ENCODE assay signal across 9 cellular contexts in the genomic region with DNA sequence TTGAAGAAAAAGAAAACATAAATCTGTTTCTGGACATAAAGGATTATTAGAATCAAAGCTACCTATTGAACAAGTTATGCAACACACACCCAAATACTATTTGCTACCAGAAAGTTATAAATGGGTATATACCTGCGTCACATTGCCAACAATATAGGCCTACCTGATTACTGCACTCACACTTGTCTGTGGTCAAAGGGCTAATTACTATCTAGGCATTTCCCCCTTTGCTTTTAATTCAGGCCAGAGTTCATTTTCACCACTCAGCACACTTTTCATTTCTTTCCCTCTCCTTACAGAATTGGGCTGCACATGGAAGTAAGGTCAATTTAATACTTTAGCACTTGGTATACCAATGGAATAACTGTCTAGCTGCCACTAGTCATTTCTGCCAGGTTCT. TPM values are rescaled to one million over a fixed set of nuclear protein-coding genes. Genes with fewer than 3 reads are reported as not detected.
DNase-seq lines count a peak whose midpoint lies in the region; ATAC-seq and TF ChIP-seq lines count a peak whose summit lies in the region.
"Had no signal": no experiment of that assay in that cellular context is flagged by ENCODE, and none has a peak within 500 bp of the region (broad histone marks: within the 10 kb centered on the region; RNA-seq: fewer than 3 reads in every experiment).

No MANE protein-coding gene starts in this region.

- CTCF ChIA-PET in Panc1 (lab: Charles Lee), result no interaction called here

- no peak for DNase-seq in Panc1 (ENCODE audit: low read depth, low spot score)
- no peak for DNase-seq in epithelial cell of prostate (ENCODE audit: low read depth, low spot score)
- DNase-seq in progenitor cell of endocrine pancreas (ENCODE audit: low spot score, unreplicated experiment), result no peak
- DNase-seq in SW480 (ENCODE audit: low spot score), result no peak
- no peak for DNase-seq in retina
- no peak for DNase-seq in NK-92 (lab: John Stamatoyannopoulos, UW; ENCODE audit: unreplicated experiment)
- DNase-seq in stimulated activated CD4-positive, alpha-beta T cell treated with anti-CD3 and anti-CD28 coated beads, Interleukin-12 subunit alpha, Interleukin-12 subunit beta, amount 100 ng/mL, for 4 hours, result no peak
- DNase-seq: NCI-H187 treated with DMSO at 0.1 percent for 48 hours had no signal

- H3K27ac Mint-ChIP-seq in progenitor cell of endocrine pancreas, result no peak overlapping the region

- peak overlapping the region; percentile 79 to 82 for H3K4me3 ChIP-seq in Panc1 (ENCODE audit: low read depth in 2 of 2, low read length in 2 of 2)

- POLR2A ChIA-PET in Panc1 (lab: Charles Lee), result interaction anchor here (0.7 kb wide), 1 partner anchor 508 kb away, joined by 7 read pairs; no protein-coding TSS in a partner anchor

- H3K36me3 ChIP-seq in ES-I3 (ENCODE audit: insufficient read depth, low read length) (no peaks in the 10 kb centered on the region; the same call in 1 of the 2 replicates), Panc1 (ENCODE audit: control insufficient read depth, insufficient read depth, low read length) (no peaks in the 10 kb centered on the region; the same call in 1 of the 2 replicates)

- peak overlapping the region; percentile 89 for H3K4me3 Mint-ChIP-seq in progenitor cell of endocrine pancreas (ENCODE audit: low read depth)

- intact Hi-C loops in Panc1 (cut with micrococcal nuclease; ENCODE audit: unreplicated experiment), result no loop called here

- peaks cover 7% of the 10 kb centered on the region for H3K36me3 Mint-ChIP-seq in progenitor cell of endocrine pancreas (ENCODE audit: insufficient read depth)

- TSS peak; percentile 79 for BruUV-seq in Panc1 (replicated peaks; lab: Mats Ljungman, UMichigan)

- H3K9me3 Mint-ChIP-seq in progenitor cell of endocrine pancreas (ENCODE audit: low read depth), result peaks cover 5% of the 10 kb centered on the region

- in situ Hi-C loops in Panc1 (cut with HindIII; ENCODE audit: low pct_unique_long_range_greater_than_20kb, low sequenced_read_pairs), result no loop called here

- ATAC-seq in Panc1, result no peak

- H3K4me1 ChIP-seq in ES-I3 (ENCODE audit: insufficient read depth, low read length), result peaks cover 13% of the 10 kb centered on the region
- peaks cover 25% of the 10 kb centered on the region for H3K4me1 ChIP-seq in Panc1 (ENCODE audit: control insufficient read depth, insufficient read depth, low read length)

- H3K27me3 ChIP-seq in Panc1 (ENCODE audit: control insufficient read depth, insufficient read depth, low read length), result no peaks in the 10 kb centered on the region

- H3K27ac ChIP-seq in Panc1 (ENCODE audit: low read length), result peak overlapping the region; percentile 89
- peak overlapping the region; percentile 94 for H3K27ac ChIP-seq in epithelial cell of prostate

- 0 out of 2 replicates have a peak overlapping the region, but pooled peaks have one; percentile 81 for H3K9ac ChIP-seq in ES-I3 (ENCODE audit: low read depth, low read length)

- TF ChIP-seq CTCF in Panc1 (IDR thresholded peaks at IDR 0.05), result no peak
- no peak for TF ChIP-seq CTCF in progenitor cell of endocrine pancreas (IDR thresholded peaks at IDR 0.05; ENCODE audit: unreplicated experiment)

- H3K9me3 ChIP-seq in ES-I3 (ENCODE audit: control insufficient read depth, insufficient read depth, low read length) (no peaks in the 10 kb centered on the region), Panc1 (ENCODE audit: control insufficient read depth, insufficient read depth, low read depth, low read length) (no peaks in the 10 kb centered on the region)

- no peaks in the 10 kb centered on the region for H3K27me3 Mint-ChIP-seq in progenitor cell of endocrine pancreas

- H3K4me1 Mint-ChIP-seq in progenitor cell of endocrine pancreas (ENCODE audit: low read depth), result peaks cover 30% of the 10 kb centered on the region

RNA-seq across cellular contexts. Expression of gene SOS2, which starts 1.7 kb away (rescaled TPM):
- total RNA-seq in Panc1 (2021; ENCODE audit: unreplicated experiment) (21.2 TPM), progenitor cell of endocrine pancreas (34.2 and 35.7 TPM in 2 replicates)
- polyA plus RNA-seq in Panc1 (2012; ENCODE audit: insufficient read length), result 7.0 TPM
